22 cellular contexts compared by ENCODE assay signal in the genomic region with DNA sequence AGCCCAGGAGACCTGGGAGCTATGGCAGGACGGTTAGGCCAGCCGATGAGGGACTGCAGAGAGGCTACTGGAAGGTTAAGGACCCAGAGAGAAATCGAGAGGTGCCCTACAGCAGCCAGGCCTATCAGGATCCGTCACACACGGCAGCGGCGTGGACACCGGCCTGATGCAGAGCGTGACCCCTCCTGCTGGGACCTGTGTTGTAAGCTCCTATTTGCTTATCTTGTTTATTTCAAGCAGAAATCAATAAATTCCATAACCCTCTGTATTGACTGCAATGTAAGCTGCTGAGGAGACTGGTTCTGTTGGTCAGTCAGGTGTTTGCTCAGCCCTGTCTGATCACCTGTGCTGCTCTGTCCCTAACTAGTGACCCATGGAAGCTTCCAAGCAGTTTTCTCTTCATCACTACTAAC. TPM values are rescaled to one million over a fixed set of nuclear protein-coding genes. Genes with fewer than 3 reads are reported as not detected.
DNase-seq lines count a peak whose midpoint lies in the region; ATAC-seq and TF ChIP-seq lines count a peak whose summit lies in the region.
"Had no signal": no experiment of that assay in that cellular context is flagged by ENCODE, and none has a peak within 500 bp of the region (broad histone marks: within the 10 kb centered on the region; RNA-seq: fewer than 3 reads in every experiment).

No MANE protein-coding gene starts in this region.

- H3K4me3 ChIP-seq in prostate gland: no peak overlapping the region
- H3K4me3 ChIP-seq: PC-9 had no signal

- H3K27me3 ChIP-seq in layer of hippocampus (ENCODE audit: control insufficient read depth, insufficient read depth, low read length) (no peaks in the 10 kb centered on the region), prostate gland (replicated peaks; ENCODE audit: insufficient read depth) (no peaks in the 10 kb centered on the region)

- H3K9me3 ChIP-seq in prostate gland: no peaks in the 10 kb centered on the region

- peaks cover 7% of the 10 kb centered on the region for H3K4me1 ChIP-seq in prostate gland (replicated peaks)

- H3K4me1 Mint-ChIP-seq in progenitor cell of endocrine pancreas (ENCODE audit: low read depth): peaks cover 50% of the 10 kb centered on the region

- WGBS in prostate gland: 93% methylated on average over 8 of the region's 9 CpGs

- no peaks in the 10 kb centered on the region for H3K27me3 Mint-ChIP-seq in progenitor cell of endocrine pancreas

- intact Hi-C loops in prostate gland (cut with DNase I): loop anchor here (5.0 kb wide), 1 partner anchor 124 kb away; a partner anchor contains a TSS

- in situ Hi-C loops in GM13976 (cut with MboI; ENCODE audit: low sequenced_read_pairs, unreplicated experiment): no loop called here

- ATAC-seq in HG03108 (IDR thresholded peaks at IDR 0.05; ENCODE audit: unreplicated experiment) (no peak), GM19023 (IDR thresholded peaks at IDR 0.05; ENCODE audit: unreplicated experiment) (no peak)

- no peaks in the 10 kb centered on the region for H3K9me3 Mint-ChIP-seq in progenitor cell of endocrine pancreas (ENCODE audit: low read depth)

- peak overlapping the region; percentile 54 for H3K27ac ChIP-seq in VCaP
- peak overlapping the region; percentile 12 for H3K27ac ChIP-seq in layer of hippocampus (ENCODE audit: low read depth, low read length)
- H3K27ac ChIP-seq in prostate gland: no peak overlapping the region
- H3K27ac ChIP-seq: 22Rv1, C4-2B, HL-60, PC-9, RWPE1 had no signal

- H3K36me3 ChIP-seq in prostate gland: peaks cover 14 to 29% of the 10 kb centered on the region in 2 donors

- DNase-seq in GM13976 (ENCODE audit: low spot score) (peak; percentile 16), progenitor cell of endocrine pancreas (ENCODE audit: low spot score, unreplicated experiment) (no peak), prostate gland (ENCODE audit: low spot score) (no peak), NOMO-1 treated with DMSO at 0.1 percent for 48 hours (lab: John Stamatoyannopoulos, UW; ENCODE audit: unreplicated experiment) (no peak)
- DNase-seq: AML-193, H7, KBM-7, NCI-H1105 treated with DMSO at 0.1 percent for 48 hours, NCI-H187, NCI-H2107, NCI-H345, NCI-H526, SIG-M5 had no signal

- no peak for TF ChIP-seq POLR2A in prostate gland (IDR thresholded peaks at IDR 0.05)

- H3K27ac Mint-ChIP-seq in progenitor cell of endocrine pancreas: peak overlapping the region; percentile 93

- H3K4me3 Mint-ChIP-seq in progenitor cell of endocrine pancreas (ENCODE audit: low read depth): no peak overlapping the region

- no peak for TF ChIP-seq CTCF in GM13976 (IDR thresholded peaks at IDR 0.05; ENCODE audit: borderline replicate concordance, control extremely low read depth, extremely low read depth, insufficient read depth, missing control alignments)
- TF ChIP-seq CTCF in VCaP (conservative IDR thresholded peaks at IDR 0.05): no peak
- TF ChIP-seq CTCF in progenitor cell of endocrine pancreas (IDR thresholded peaks at IDR 0.05; ENCODE audit: unreplicated experiment): no peak
- TF ChIP-seq CTCF in prostate gland (IDR thresholded peaks at IDR 0.05): no peak

- peaks cover 21% of the 10 kb centered on the region for H3K36me3 Mint-ChIP-seq in progenitor cell of endocrine pancreas (ENCODE audit: insufficient read depth)

RNA-seq across cellular contexts. Expression of a gene that starts 39.9 kb away (rescaled TPM):
- 91.7 and 92.6 TPM in 2 replicates for total RNA-seq in progenitor cell of endocrine pancreas
- total RNA-seq in prostate gland: 10 to 100 TPM; 15.4 to 41.4 TPM

Comparison
In these comparisons a context has a peak if more than half of its experiments do, and no peak if none do; other contexts are left out.
1. H3K27ac ChIP-seq: peak in VCaP (single experiment) and layer of hippocampus (single experiment); none in prostate gland (0 of 2).